Comparison of ENCODE assay signal across 29 cellular contexts in genomic region chr12:90832427-90832826, GRCh38.
"Had no signal": no experiment of that assay in that cellular context is flagged by ENCODE, and none has a peak within 500 bp of the region (broad histone marks: within the 10 kb centered on the region; RNA-seq: fewer than 3 reads in every experiment).

No MANE protein-coding gene starts in this region.

- H3K27me3 ChIP-seq: neutrophil, pancreas, right lobe of liver, sigmoid colon, stomach, testis, tibial artery, transverse colon, vagina had no signal

- H3K4me1 Mint-ChIP-seq: natural killer cell; stimulated activated effector memory CD8-positive, alpha-beta T cell treated with anti-CD3 and anti-CD28 coated beads, Interleukin-12 subunit alpha, Interleukin-12 subunit beta, amount 100 ng/mL, for 72 hours had no signal

- H3K4me3 ChIP-seq: pancreas, psoas muscle, right lobe of liver, sigmoid colon, stomach, testis, tibial artery, transverse colon, vagina had no signal

- H3K9me3 ChIP-seq: neutrophil, pancreas, psoas muscle, right lobe of liver, sigmoid colon, stomach, testis, tibial artery, transverse colon, vagina had no signal

- ATAC-seq: naive thymus-derived CD4-positive, alpha-beta T cell; natural killer cell; pancreas; psoas muscle; right cardiac atrium; right lobe of liver; stimulated activated effector memory CD8-positive, alpha-beta T cell treated with anti-CD3 and anti-CD28 coated beads, Interleukin-12 subunit alpha, Interleukin-12 subunit beta, amount 100 ng/mL, for 72 hours; stimulated activated naive B cell treated with anti-CD40 and anti-IgM and Interleukin-4, amounts not matched to agents 10 μg/mL and 1 μg/mL and 100 μg/mL, for 72 hours had no signal

- H3K4me1 ChIP-seq: pancreas, psoas muscle, testis, tibial artery, vagina had no signal

- FAIRE-seq: pancreas, small intestine, urothelium cell line had no signal

- H3K4me3 Mint-ChIP-seq: naive thymus-derived CD4-positive, alpha-beta T cell; natural killer cell; nephron; neural crest cell; stimulated activated effector memory CD8-positive, alpha-beta T cell treated with anti-CD3 and anti-CD28 coated beads, Interleukin-12 subunit alpha, Interleukin-12 subunit beta, amount 100 ng/mL, for 72 hours; stimulated activated naive B cell treated with anti-CD40 and anti-IgM and Interleukin-4, amounts not matched to agents 10 μg/mL and 1 μg/mL and 100 μg/mL, for 72 hours; stimulated activated naive CD8-positive, alpha-beta T cell treated with anti-CD3 and anti-CD28 coated beads, Interleukin-15, Interleukin-2, amounts not matched to agents 100 ng/mL and 50 ng/mL, for 24 hours; type B pancreatic cell had no signal

- DNase-seq: naive thymus-derived CD4-positive, alpha-beta T cell; natural killer cell; nucleus accumbens; pancreas; posterior cingulate gyrus; psoas muscle; right cardiac atrium; right lobe of liver; sigmoid colon; small intestine; stimulated activated CD4-positive, alpha-beta T cell treated with anti-CD3 and anti-CD28 coated beads, Interleukin-15, amount 100 ng/mL, for 24 hours; stimulated activated CD4-positive, alpha-beta T cell treated with anti-CD3 and anti-CD28 coated beads, Interleukin-2, amount 100 ng/mL, for 24 hours; stimulated activated CD4-positive, alpha-beta T cell treated with anti-CD3 and anti-CD28 coated beads, Interleukin-2, amount 100 ng/mL, for 48 hours; stimulated activated CD4-positive, alpha-beta T cell treated with anti-CD3 and anti-CD28 coated beads, Interleukin-4, amount 100 ng/mL, for 24 hours; stimulated activated naive B cell treated with anti-CD40 and anti-IgM and Interleukin-4, amounts not matched to agents 10 μg/mL and 1 μg/mL and 100 μg/mL, for 72 hours; stimulated activated naive CD4-positive, alpha-beta T cell treated with Interleukin-2 at 50 U/mL for 16 hours; stomach; testis; tibial artery; transverse colon had no signal

- H3K9me3 Mint-ChIP-seq: naive thymus-derived CD4-positive, alpha-beta T cell; nephron; neural crest cell; stimulated activated effector memory CD8-positive, alpha-beta T cell treated with anti-CD3 and anti-CD28 coated beads, Interleukin-12 subunit alpha, Interleukin-12 subunit beta, amount 100 ng/mL, for 72 hours; stimulated activated naive B cell treated with anti-CD40 and anti-IgM and Interleukin-4, amounts not matched to agents 10 μg/mL and 1 μg/mL and 100 μg/mL, for 72 hours; stimulated activated naive CD8-positive, alpha-beta T cell treated with anti-CD3 and anti-CD28 coated beads, Interleukin-15, Interleukin-2, amounts not matched to agents 100 ng/mL and 50 ng/mL, for 24 hours; type B pancreatic cell had no signal

- H3K27ac Mint-ChIP-seq: naive thymus-derived CD4-positive, alpha-beta T cell; natural killer cell; nephron; progenitor cell of endocrine pancreas; stimulated activated effector memory CD8-positive, alpha-beta T cell treated with anti-CD3 and anti-CD28 coated beads, Interleukin-12 subunit alpha, Interleukin-12 subunit beta, amount 100 ng/mL, for 72 hours; stimulated activated naive B cell treated with anti-CD40 and anti-IgM and Interleukin-4, amounts not matched to agents 10 μg/mL and 1 μg/mL and 100 μg/mL, for 72 hours; stimulated activated naive CD8-positive, alpha-beta T cell treated with anti-CD3 and anti-CD28 coated beads, Interleukin-15, Interleukin-2, amounts not matched to agents 100 ng/mL and 50 ng/mL, for 24 hours; type B pancreatic cell had no signal

- H3K27ac ChIP-seq: neutrophil, pancreas, psoas muscle, right lobe of liver, sigmoid colon, stomach, testis, tibial artery, transverse colon, vagina had no signal

- H3K36me3 ChIP-seq: neutrophil, pancreas, right lobe of liver, sigmoid colon, stomach, tibial artery, transverse colon, vagina had no signal

- H3K27me3 Mint-ChIP-seq: naive thymus-derived CD4-positive, alpha-beta T cell; progenitor cell of endocrine pancreas; stimulated activated naive B cell treated with anti-CD40 and anti-IgM and Interleukin-4, amounts not matched to agents 10 μg/mL and 1 μg/mL and 100 μg/mL, for 72 hours; stimulated activated naive CD8-positive, alpha-beta T cell treated with anti-CD3 and anti-CD28 coated beads, Interleukin-15, Interleukin-2, amounts not matched to agents 100 ng/mL and 50 ng/mL, for 24 hours; type B pancreatic cell had no signal

- H3K36me3 Mint-ChIP-seq: naive thymus-derived CD4-positive, alpha-beta T cell; natural killer cell; stimulated activated effector memory CD8-positive, alpha-beta T cell treated with anti-CD3 and anti-CD28 coated beads, Interleukin-12 subunit alpha, Interleukin-12 subunit beta, amount 100 ng/mL, for 72 hours; stimulated activated naive B cell treated with anti-CD40 and anti-IgM and Interleukin-4, amounts not matched to agents 10 μg/mL and 1 μg/mL and 100 μg/mL, for 72 hours; type B pancreatic cell had no signal
